ENCODE assay signal across 1 cellular context in genomic region chr15:52003089-52003488, GRCh38.
A peak's percentile ranks its signal among the peaks of the same experiment; 100 is the strongest.
TF ChIP-seq lines count a peak whose summit lies in the region.

No MANE protein-coding gene starts in this region.

TF ChIP-seq in GM12878, 131 proteins besides CTCF, POLR2A, EP300 and RAD21:
- TF ChIP-seq ZBTB33 (IDR thresholded peaks at IDR 0.05), result peak; percentile 88
TF ChIP-seq in GM12878: peak in this region for 1; not testable (repeated sequence) for 130.
